In the genomic region with DNA sequence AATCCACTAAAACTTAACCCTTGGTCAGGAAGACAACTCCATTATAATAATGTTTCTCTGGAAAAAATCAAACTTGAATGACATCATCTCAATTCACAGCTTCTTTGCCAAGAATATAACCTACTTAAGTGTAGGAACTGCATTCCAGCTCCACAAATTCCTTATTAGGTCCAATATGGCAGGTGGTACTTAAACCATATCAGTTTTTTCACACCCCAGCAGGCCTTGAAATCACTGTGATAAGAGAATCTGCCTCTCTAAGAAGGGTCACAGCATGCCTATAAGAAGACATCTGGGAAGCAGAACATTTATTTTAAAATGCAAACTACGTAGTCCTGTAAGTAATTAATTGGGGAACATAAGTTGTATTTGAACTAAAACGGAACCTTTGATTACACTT, we compare ENCODE assay signal across 15 cellular contexts.
DNase-seq lines count a peak whose midpoint lies in the region; ATAC-seq, FAIRE-seq and TF ChIP-seq lines count a peak whose summit lies in the region.
"Had no signal": no experiment of that assay in that cellular context is flagged by ENCODE, and none has a peak within 500 bp of the region (broad histone marks: within the 10 kb centered on the region; RNA-seq: fewer than 3 reads in every experiment).

No MANE protein-coding gene starts in this region.

- H3K4me3 ChIP-seq in left ventricle myocardium inferior (no peak overlapping the region), SK-N-SH (ENCODE audit: low read depth in 2 of 2, low read length in 1 of 2) (no peak overlapping the region), endothelial cell of umbilical vein (replicated peaks in 1 of 3; ENCODE audit: insufficient read depth in 1 of 3, low read depth in 1 of 3, low read length in 3 of 3) (no peak overlapping the region), small intestine (ENCODE audit: low read depth in 1 of 2, low read length in 2 of 2) (no peak overlapping the region)
- H3K4me3 ChIP-seq: BLaER1, GM23248 had no signal

- H2AFZ ChIP-seq in SK-N-SH (ENCODE audit: low read depth) (no peak overlapping the region), endothelial cell of umbilical vein (ENCODE audit: low read depth, low read length) (no peak overlapping the region)
- H2AFZ ChIP-seq: GM23248 had no signal

- H3K9me1 ChIP-seq in endothelial cell of umbilical vein (replicated peaks; ENCODE audit: control insufficient read depth, extremely low read depth, insufficient read depth, low read length), result peaks cover 2% of the 10 kb centered on the region

- CTCF ChIA-PET in SK-N-SH (lab: Yijun Ruan, JAX), result no interaction called here
- CTCF ChIA-PET in endothelial cell of umbilical vein (lab: Charles Lee), result interaction anchor here (1.1 to 1.2 kb wide), 2 partner anchors 12 to 84 kb away, joined by 3 read pairs; no protein-coding TSS in a partner anchor

- H3K4me2 ChIP-seq in SK-N-SH (no peak overlapping the region), endothelial cell of umbilical vein (ENCODE audit: insufficient read depth, low read length) (no peak overlapping the region)
- H3K4me2 ChIP-seq: BLaER1 had no signal

- H3K36me3 ChIP-seq in left ventricle myocardium inferior (no peaks in the 10 kb centered on the region), SK-N-SH (replicated peaks in 1 of 2; ENCODE audit: control insufficient read depth in 1 of 2, insufficient read depth in 2 of 2, low read length in 1 of 2) (no peaks in the 10 kb centered on the region), endothelial cell of umbilical vein (ENCODE audit: control insufficient read depth in 2 of 2, extremely low read depth in 1 of 2, insufficient read depth in 2 of 2, low read length in 2 of 2) (no peaks in the 10 kb centered on the region), small intestine (ENCODE audit: control insufficient read depth in 2 of 2, insufficient read depth in 2 of 2, low read length in 2 of 2) (no peaks in the 10 kb centered on the region)
- H3K36me3 ChIP-seq: BLaER1 had no signal

- TF ChIP-seq EP300 in SK-N-SH (IDR thresholded peaks at IDR 0.05; ENCODE audit: borderline replicate concordance in 1 of 2, low read depth in 1 of 2, low read length in 1 of 2), result 0 out of 4 replicates have a peak, but pooled peaks of 1 of the 2 experiments have one; percentile 24

- intact Hi-C loops in left ventricle myocardium inferior (cut with micrococcal nuclease), result no loop called here
- intact Hi-C loops in Right ventricle myocardium inferior (cut with DNase I), result loop anchor here (10.0 kb wide), 1 partner anchor 199 kb away; no protein-coding TSS in a partner anchor
- intact Hi-C loops in endothelial cell of umbilical vein (cut with micrococcal nuclease), result loop anchor here (1.0 to 5.0 kb wide), 3 partner anchors 15 to 296 kb away; no protein-coding TSS in a partner anchor

- TF ChIP-seq POLR2A in endothelial cell of umbilical vein (IDR thresholded peaks at IDR 0.05; ENCODE audit: low read depth, low read length), result no peak

- TF ChIP-seq CTCF in left ventricle myocardium inferior (IDR thresholded peaks at IDR 0.05; ENCODE audit: borderline replicate concordance), result no peak
- TF ChIP-seq CTCF in SK-N-SH (IDR thresholded peaks at IDR 0.05), result no peak
- no peak for TF ChIP-seq CTCF in endothelial cell of umbilical vein (IDR thresholded peaks at IDR 0.05; ENCODE audit: extremely low read depth in 1 of 2, insufficient read depth in 1 of 2, low read depth in 1 of 2, low read length in 2 of 2)

- in situ Hi-C loops in KBM-7 (cut with MboI; ENCODE audit: low pct_unique_long_range_greater_than_20kb, low sequenced_read_pairs), result no loop called here

- no peak for DNase-seq in left ventricle myocardium inferior
- no peak for DNase-seq in Right ventricle myocardium inferior (ENCODE audit: missing footprints)
- DNase-seq in SK-N-SH, result no peak
- peak; percentile 35 for DNase-seq in endothelial cell of umbilical vein (ENCODE audit: low read depth, low spot score)
- no peak for DNase-seq in small intestine
- no peak for DNase-seq in KBM-7
- DNase-seq: 8988T; AML-193; Caco-2; CD8-positive, alpha-beta memory T cell; GM23248 had no signal

- H3K9me3 ChIP-seq in left ventricle myocardium inferior (replicated peaks) (no peaks in the 10 kb centered on the region), SK-N-SH (no peaks in the 10 kb centered on the region), endothelial cell of umbilical vein (replicated peaks; ENCODE audit: control insufficient read depth, insufficient read depth, low read length) (no peaks in the 10 kb centered on the region), small intestine (ENCODE audit: control insufficient read depth, low read depth) (no peaks in the 10 kb centered on the region)
- H3K9me3 ChIP-seq: BLaER1 had no signal

- ATAC-seq in Right ventricle myocardium inferior (no peak), HG03097 (IDR thresholded peaks at IDR 0.05; ENCODE audit: low FRiP score, unreplicated experiment) (no peak)

- H3K4me1 ChIP-seq in left ventricle myocardium inferior (peaks cover 48% of the 10 kb centered on the region), SK-N-SH (ENCODE audit: control insufficient read depth in 1 of 2, insufficient read depth in 2 of 2, low read depth in 1 of 2, low read length in 1 of 2) (peaks cover 13 to 40% of the 10 kb centered on the region in 2 experiments), endothelial cell of umbilical vein (ENCODE audit: control insufficient read depth, extremely low read depth, insufficient read depth, low read length) (peaks cover 43% of the 10 kb centered on the region), small intestine (ENCODE audit: control insufficient read depth in 2 of 2, insufficient read depth in 1 of 2, low read depth in 1 of 2, low read length in 1 of 2) (no peaks in the 10 kb centered on the region)
- H3K4me1 ChIP-seq: BLaER1, Caco-2 had no signal

- H3K27me3 ChIP-seq in left ventricle myocardium inferior (ENCODE audit: low read depth), result no peaks in the 10 kb centered on the region
- H3K27me3 ChIP-seq in SK-N-SH (ENCODE audit: insufficient read depth), result no peaks in the 10 kb centered on the region
- H3K27me3 ChIP-seq in endothelial cell of umbilical vein (ENCODE audit: control insufficient read depth in 2 of 2, insufficient read depth in 2 of 2, low read length in 2 of 2), result no peaks in the 10 kb centered on the region
- H3K27me3 ChIP-seq in small intestine (ENCODE audit: control insufficient read depth in 2 of 2, insufficient read depth in 2 of 2, low read length in 2 of 2), result no peaks in the 10 kb centered on the region
- H3K27me3 ChIP-seq: BLaER1 had no signal

- no peaks in the 10 kb centered on the region for H4K20me1 ChIP-seq in SK-N-SH (ENCODE audit: insufficient read depth)
- no peaks in the 10 kb centered on the region for H4K20me1 ChIP-seq in endothelial cell of umbilical vein (replicated peaks; ENCODE audit: control insufficient read depth, extremely low read depth, insufficient read depth, low read length)
- H4K20me1 ChIP-seq: BLaER1 had no signal

- 81% methylated on average over 2 of the region's 2 CpGs for WGBS in SK-N-SH (ENCODE audit: low lambda C conversion rate)
- WGBS in small intestine, 3 donors, result 70 to 81% (median 73%) methylated on average over 2 of the region's 2 CpGs

- peak overlapping the region; percentile 43 for H3K27ac ChIP-seq in left ventricle myocardium inferior (replicated peaks)
- H3K27ac ChIP-seq in SK-N-SH (ENCODE audit: low read depth in 2 of 2, low read length in 1 of 2), result peak overlapping the region in 1 of 2 experiments; percentile 68; a peak in 2 of 4 replicates
- no peak overlapping the region for H3K27ac ChIP-seq in endothelial cell of umbilical vein (ENCODE audit: insufficient read depth, low read depth, low read length)
- no peak overlapping the region for H3K27ac ChIP-seq in small intestine (ENCODE audit: low read depth in 1 of 2, low read length in 1 of 2)
- H3K27ac ChIP-seq: BLaER1, GM23248 had no signal

- BruUV-seq in endothelial cell of umbilical vein (replicated peaks; lab: Mats Ljungman, UMichigan), result no TSS peak

- POLR2A ChIA-PET in SK-N-SH (lab: Yijun Ruan, JAX) (no interaction called here), endothelial cell of umbilical vein (lab: Charles Lee) (no interaction called here)

- H3F3A ChIP-seq in SK-N-SH (replicated peaks; ENCODE audit: insufficient read depth), result peaks cover 10% of the 10 kb centered on the region

- no peak overlapping the region for H3K9ac ChIP-seq in SK-N-SH
- H3K9ac ChIP-seq in endothelial cell of umbilical vein (replicated peaks; ENCODE audit: extremely low read depth, insufficient read depth, low read length), result no peak overlapping the region
- H3K9ac ChIP-seq: BLaER1, GM23248 had no signal

- H3K9me2 ChIP-seq in SK-N-SH, result no peaks in the 10 kb centered on the region

- H3K79me2 ChIP-seq in SK-N-SH (ENCODE audit: insufficient read depth), result no peaks in the 10 kb centered on the region
- H3K79me2 ChIP-seq in endothelial cell of umbilical vein (ENCODE audit: control insufficient read depth, insufficient read depth, low read length), result no peaks in the 10 kb centered on the region

- no peak for FAIRE-seq in endothelial cell of umbilical vein (lab: Jason Lieb, UNC)
- no peak for FAIRE-seq in small intestine (lab: Jason Lieb, UNC)
- FAIRE-seq: GM18507, H54 had no signal

- dilution Hi-C loops in endothelial cell of umbilical vein (cut with MboI; ENCODE audit: extremely low pct_ligation_motif_present, low sequenced_read_pairs), result no loop called here

- no peak for TF ChIP-seq RAD21 in SK-N-SH (IDR thresholded peaks at IDR 0.05; ENCODE audit: low read length)

TF ChIP-seq in SK-N-SH, 30 proteins besides CTCF, POLR2A, EP300 and RAD21 (continues in another document):
- TF ChIP-seq GATA2 (CRISPR knock-in tag; IDR thresholded peaks at IDR 0.05), result 0 out of 2 replicates have a peak, but pooled peaks have one; percentile 14
- no peak for TF ChIP-seq POLR2AphosphoS5 (IDR thresholded peaks at IDR 0.05; ENCODE audit: low read depth, low read length)
- TF ChIP-seq TCF12 (IDR thresholded peaks at IDR 0.05), result 0 out of 2 replicates have a peak, but pooled peaks have one; percentile 14
- no peak for TF ChIP-seq EZH2phosphoT487 (IDR thresholded peaks at IDR 0.05; ENCODE audit: borderline replicate concordance, low read depth)

TF ChIP-seq in endothelial cell of umbilical vein, 7 proteins besides CTCF, POLR2A, EP300 and RAD21:
- TF ChIP-seq JUN (IDR thresholded peaks at IDR 0.05; ENCODE audit: borderline replicate concordance, insufficient read depth, insufficient read length, low read depth), result peak; percentile 24
- no peak for TF ChIP-seq POLR2AphosphoS5 (IDR thresholded peaks at IDR 0.05; ENCODE audit: insufficient read depth, low read depth, low read length)
